Comparison of ENCODE assay signal across 17 cellular contexts in the genomic region with DNA sequence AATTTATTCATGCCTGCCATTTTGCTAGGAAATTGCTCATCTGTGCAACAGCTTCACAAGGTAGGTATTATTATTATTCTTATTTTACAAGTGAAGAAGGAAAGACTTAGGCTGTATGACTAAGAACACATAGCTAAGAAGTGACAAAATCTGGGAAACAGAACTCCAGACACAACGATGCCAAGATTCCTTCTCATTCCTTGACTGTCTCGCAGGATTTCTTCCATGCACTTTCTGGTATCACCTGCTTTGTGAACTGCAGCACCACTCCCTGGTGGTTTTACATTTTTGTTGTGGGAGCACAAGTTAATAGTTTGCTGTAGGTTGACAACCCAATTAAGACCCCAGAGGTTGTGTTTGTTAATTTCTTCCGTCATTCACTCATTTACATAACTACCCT.
DNase-seq lines count a peak whose midpoint lies in the region; ATAC-seq and TF ChIP-seq lines count a peak whose summit lies in the region.
"Had no signal": no experiment of that assay in that cellular context is flagged by ENCODE, and none has a peak within 500 bp of the region (broad histone marks: within the 10 kb centered on the region; RNA-seq: fewer than 3 reads in every experiment).

No MANE protein-coding gene starts in this region.

- no peaks in the 10 kb centered on the region for H3K79me2 ChIP-seq in Karpas-422 (ENCODE audit: low read length)

- no peaks in the 10 kb centered on the region for H3K27me3 ChIP-seq in rectal smooth muscle tissue (ENCODE audit: control insufficient read depth, insufficient read depth, low read length)
- no peaks in the 10 kb centered on the region for H3K27me3 ChIP-seq in Karpas-422 (ENCODE audit: low read length)
- H3K27me3 ChIP-seq in Peyer's patch: no peaks in the 10 kb centered on the region
- H3K27me3 ChIP-seq: esophagus muscularis mucosa, suprapubic skin had no signal

- peak; percentile 61 for DNase-seq in EL
- DNase-seq in fibroblast of pulmonary artery (ENCODE audit: low read depth): peak; percentile 27
- DNase-seq in Karpas-422: no peak
- no peak for DNase-seq in Peyer's patch
- DNase-seq in NCI-H345 (lab: John Stamatoyannopoulos, UW): no peak
- DNase-seq: activated CD4-positive, CD25-positive, alpha-beta regulatory T cell treated with anti-CD3 and anti-CD28 coated beads, Interleukin-2, amount 50 U/mL, for 72 hours; activated naive CD8-positive, alpha-beta T cell treated with anti-CD3 and anti-CD28 coated beads, Interleukin-2, amount 10 ng/mL, durations not matched to agents 7 days and 5 days; AML-193; NCI-H510A; occipital lobe; stimulated activated CD4-positive, alpha-beta T cell treated with anti-CD3 and anti-CD28 coated beads, Interleukin-15, amount 100 ng/mL, for 24 hours had no signal

- H3K4me2 ChIP-seq in Karpas-422 (ENCODE audit: low read depth, low read length, poor library complexity, severe bottlenecking): no peak overlapping the region

- H3K4me1 ChIP-seq in rectal smooth muscle tissue (ENCODE audit: control insufficient read depth, insufficient read depth, low read length) (no peaks in the 10 kb centered on the region), Karpas-422 (ENCODE audit: low read length) (peaks cover 8% of the 10 kb centered on the region; the same call in 1 of the 2 replicates), Peyer's patch (no peaks in the 10 kb centered on the region)
- H3K4me1 ChIP-seq: suprapubic skin had no signal

- ATAC-seq in SK-N-SH treated with all-trans-retinoic acid at 6 μM for 48 hours: peak; percentile 51; the same call in 2 of the 3 replicates
- no peak for ATAC-seq in HG02885 (IDR thresholded peaks at IDR 0.05; ENCODE audit: poor library complexity, unreplicated experiment)
- ATAC-seq: Panc1 had no signal

- H3K9me3 ChIP-seq in Karpas-422 (ENCODE audit: low read length) (no peaks in the 10 kb centered on the region), Peyer's patch (no peaks in the 10 kb centered on the region)
- H3K9me3 ChIP-seq: suprapubic skin had no signal

- H3K27ac ChIP-seq in rectal smooth muscle tissue (ENCODE audit: low read depth, low read length): peak overlapping the region; percentile 24
- no peak overlapping the region for H3K27ac ChIP-seq in Karpas-422 (ENCODE audit: low read length)
- no peak overlapping the region for H3K27ac ChIP-seq in Peyer's patch
- H3K27ac ChIP-seq: esophagus muscularis mucosa, suprapubic skin had no signal

- no peaks in the 10 kb centered on the region for H4K20me1 ChIP-seq in Karpas-422 (ENCODE audit: insufficient read depth, low read depth, low read length)

- TF ChIP-seq POLR2A in Peyer's patch (IDR thresholded peaks at IDR 0.05): no peak

- no peak overlapping the region for H3K9ac ChIP-seq in rectal smooth muscle tissue (ENCODE audit: low read length)
- no peak overlapping the region for H3K9ac ChIP-seq in Karpas-422 (ENCODE audit: low read length)

- H3K9me2 ChIP-seq in Karpas-422 (replicated peaks; ENCODE audit: insufficient read depth, low read length): no peaks in the 10 kb centered on the region

- H2AFZ ChIP-seq in Karpas-422 (ENCODE audit: low read length): no peak overlapping the region

- H3K36me3 ChIP-seq in rectal smooth muscle tissue (ENCODE audit: control insufficient read depth, insufficient read depth, low read length) (no peaks in the 10 kb centered on the region), Karpas-422 (ENCODE audit: insufficient read depth, low read length) (no peaks in the 10 kb centered on the region), Peyer's patch (no peaks in the 10 kb centered on the region)
- H3K36me3 ChIP-seq: esophagus muscularis mucosa, suprapubic skin had no signal

- H3K4me3 ChIP-seq in fibroblast of pulmonary artery (replicated peaks; ENCODE audit: low read depth, low read length) (no peak overlapping the region), rectal smooth muscle tissue (ENCODE audit: low read length) (no peak overlapping the region), Karpas-422 (ENCODE audit: low read length) (no peak overlapping the region), Peyer's patch (no peak overlapping the region)
- H3K4me3 ChIP-seq: esophagus muscularis mucosa, suprapubic skin had no signal

- TF ChIP-seq CTCF in fibroblast of pulmonary artery (IDR thresholded peaks at IDR 0.05; ENCODE audit: low read length, missing control alignments) (no peak), Peyer's patch (IDR thresholded peaks at IDR 0.05) (no peak)

TF ChIP-seq in SK-N-SH treated with all-trans-retinoic acid at 6 μM for 48 hours, 23 proteins besides CTCF, POLR2A, EP300 and RAD21:
- TF ChIP-seq, protein P1, sequence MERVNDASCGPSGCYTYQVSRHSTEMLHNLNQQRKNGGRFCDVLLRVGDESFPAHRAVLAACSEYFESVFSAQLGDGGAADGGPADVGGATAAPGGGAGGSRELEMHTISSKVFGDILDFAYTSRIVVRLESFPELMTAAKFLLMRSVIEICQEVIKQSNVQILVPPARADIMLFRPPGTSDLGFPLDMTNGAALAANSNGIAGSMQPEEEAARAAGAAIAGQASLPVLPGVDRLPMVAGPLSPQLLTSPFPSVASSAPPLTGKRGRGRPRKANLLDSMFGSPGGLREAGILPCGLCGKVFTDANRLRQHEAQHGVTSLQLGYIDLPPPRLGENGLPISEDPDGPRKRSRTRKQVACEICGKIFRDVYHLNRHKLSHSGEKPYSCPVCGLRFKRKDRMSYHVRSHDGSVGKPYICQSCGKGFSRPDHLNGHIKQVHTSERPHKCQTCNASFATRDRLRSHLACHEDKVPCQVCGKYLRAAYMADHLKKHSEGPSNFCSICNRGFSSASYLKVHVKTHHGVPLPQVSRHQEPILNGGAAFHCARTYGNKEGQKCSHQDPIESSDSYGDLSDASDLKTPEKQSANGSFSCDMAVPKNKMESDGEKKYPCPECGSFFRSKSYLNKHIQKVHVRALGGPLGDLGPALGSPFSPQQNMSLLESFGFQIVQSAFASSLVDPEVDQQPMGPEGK (CRISPR knock-in tag; IDR thresholded peaks at IDR 0.05; ENCODE audit: borderline replicate concordance): no peak
- TF ChIP-seq, protein P2, sequence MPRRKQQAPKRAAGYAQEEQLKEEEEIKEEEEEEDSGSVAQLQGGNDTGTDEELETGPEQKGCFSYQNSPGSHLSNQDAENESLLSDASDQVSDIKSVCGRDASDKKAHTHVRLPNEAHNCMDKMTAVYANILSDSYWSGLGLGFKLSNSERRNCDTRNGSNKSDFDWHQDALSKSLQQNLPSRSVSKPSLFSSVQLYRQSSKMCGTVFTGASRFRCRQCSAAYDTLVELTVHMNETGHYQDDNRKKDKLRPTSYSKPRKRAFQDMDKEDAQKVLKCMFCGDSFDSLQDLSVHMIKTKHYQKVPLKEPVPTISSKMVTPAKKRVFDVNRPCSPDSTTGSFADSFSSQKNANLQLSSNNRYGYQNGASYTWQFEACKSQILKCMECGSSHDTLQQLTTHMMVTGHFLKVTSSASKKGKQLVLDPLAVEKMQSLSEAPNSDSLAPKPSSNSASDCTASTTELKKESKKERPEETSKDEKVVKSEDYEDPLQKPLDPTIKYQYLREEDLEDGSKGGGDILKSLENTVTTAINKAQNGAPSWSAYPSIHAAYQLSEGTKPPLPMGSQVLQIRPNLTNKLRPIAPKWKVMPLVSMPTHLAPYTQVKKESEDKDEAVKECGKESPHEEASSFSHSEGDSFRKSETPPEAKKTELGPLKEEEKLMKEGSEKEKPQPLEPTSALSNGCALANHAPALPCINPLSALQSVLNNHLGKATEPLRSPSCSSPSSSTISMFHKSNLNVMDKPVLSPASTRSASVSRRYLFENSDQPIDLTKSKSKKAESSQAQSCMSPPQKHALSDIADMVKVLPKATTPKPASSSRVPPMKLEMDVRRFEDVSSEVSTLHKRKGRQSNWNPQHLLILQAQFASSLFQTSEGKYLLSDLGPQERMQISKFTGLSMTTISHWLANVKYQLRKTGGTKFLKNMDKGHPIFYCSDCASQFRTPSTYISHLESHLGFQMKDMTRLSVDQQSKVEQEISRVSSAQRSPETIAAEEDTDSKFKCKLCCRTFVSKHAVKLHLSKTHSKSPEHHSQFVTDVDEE (CRISPR knock-in tag; IDR thresholded peaks at IDR 0.05): no peak
- TF ChIP-seq ZFP3 (CRISPR knock-in tag; IDR thresholded peaks at IDR 0.05) (no peak), PPARA (CRISPR knock-in tag; IDR thresholded peaks at IDR 0.05; ENCODE audit: borderline replicate concordance) (no peak), ZFP30 (CRISPR knock-in tag; IDR thresholded peaks at IDR 0.05) (no peak), ISL1 (CRISPR knock-in tag; IDR thresholded peaks at IDR 0.05) (no peak), SNAI2 (CRISPR knock-in tag; IDR thresholded peaks at IDR 0.05) (no peak), ZNF70 (CRISPR knock-in tag; IDR thresholded peaks at IDR 0.05) (no peak), ESRRG (CRISPR knock-in tag; IDR thresholded peaks at IDR 0.05) (no peak), TCF4 (CRISPR knock-in tag; IDR thresholded peaks at IDR 0.05; ENCODE audit: borderline replicate concordance) (no peak)

Comparison
In these comparisons a context has a peak if more than half of its experiments do, and no peak if none do; other contexts are left out.
1. DNase-seq: peak in EL (single experiment) and fibroblast of pulmonary artery (single experiment); none in Karpas-422 (single experiment), Peyer's patch (0 of 3) and NCI-H345 (single experiment).